1 cellular context compared by ENCODE assay signal in the genomic region with DNA sequence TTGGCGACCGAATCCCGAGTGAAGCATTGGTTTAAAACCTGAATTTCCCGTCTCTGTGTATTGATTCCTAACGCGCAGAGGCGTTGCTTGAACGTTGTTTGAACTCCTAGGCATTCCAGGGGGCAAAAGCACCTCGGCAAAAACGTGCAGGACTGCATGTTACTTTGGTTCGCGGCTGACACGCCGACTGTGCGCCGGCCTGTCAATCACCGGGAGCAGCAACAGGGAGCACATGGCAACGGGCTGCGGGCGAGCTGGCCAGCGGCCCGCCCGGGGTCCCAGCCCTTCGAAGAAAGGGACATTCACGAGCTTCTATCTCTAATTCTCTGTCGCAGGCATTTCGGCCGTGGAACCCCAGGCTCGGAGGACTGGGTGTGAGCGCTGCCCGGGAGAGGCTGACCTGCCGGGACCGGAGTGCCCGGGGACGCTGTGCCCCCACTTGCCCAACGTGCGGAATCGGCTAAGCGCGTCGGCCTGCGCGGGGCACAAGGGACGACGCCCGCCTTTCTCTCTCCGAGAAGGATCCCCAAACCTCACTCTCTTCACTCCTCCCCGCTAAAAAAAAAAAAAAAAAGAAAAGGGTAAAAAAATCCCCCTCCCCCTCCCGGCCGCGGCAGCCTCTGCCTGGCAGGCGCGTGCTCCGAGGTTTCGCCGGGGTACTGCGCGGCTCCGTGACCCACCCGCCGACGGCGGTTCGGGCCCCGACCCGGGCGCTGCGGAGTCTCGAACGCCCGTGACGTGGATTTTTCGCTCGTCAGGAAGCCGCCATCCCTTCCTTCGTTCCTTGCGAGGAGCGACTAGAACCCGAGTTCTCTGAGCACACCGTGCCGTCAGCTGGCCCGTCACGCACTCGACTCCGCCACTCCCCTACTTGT.
TF ChIP-seq lines count a peak whose summit lies in the region.

No MANE protein-coding gene starts in this region.

TF ChIP-seq in WTC11, 78 proteins besides CTCF, POLR2A, EP300 and RAD21 (continued from another document):
- TF ChIP-seq, protein P1, sequence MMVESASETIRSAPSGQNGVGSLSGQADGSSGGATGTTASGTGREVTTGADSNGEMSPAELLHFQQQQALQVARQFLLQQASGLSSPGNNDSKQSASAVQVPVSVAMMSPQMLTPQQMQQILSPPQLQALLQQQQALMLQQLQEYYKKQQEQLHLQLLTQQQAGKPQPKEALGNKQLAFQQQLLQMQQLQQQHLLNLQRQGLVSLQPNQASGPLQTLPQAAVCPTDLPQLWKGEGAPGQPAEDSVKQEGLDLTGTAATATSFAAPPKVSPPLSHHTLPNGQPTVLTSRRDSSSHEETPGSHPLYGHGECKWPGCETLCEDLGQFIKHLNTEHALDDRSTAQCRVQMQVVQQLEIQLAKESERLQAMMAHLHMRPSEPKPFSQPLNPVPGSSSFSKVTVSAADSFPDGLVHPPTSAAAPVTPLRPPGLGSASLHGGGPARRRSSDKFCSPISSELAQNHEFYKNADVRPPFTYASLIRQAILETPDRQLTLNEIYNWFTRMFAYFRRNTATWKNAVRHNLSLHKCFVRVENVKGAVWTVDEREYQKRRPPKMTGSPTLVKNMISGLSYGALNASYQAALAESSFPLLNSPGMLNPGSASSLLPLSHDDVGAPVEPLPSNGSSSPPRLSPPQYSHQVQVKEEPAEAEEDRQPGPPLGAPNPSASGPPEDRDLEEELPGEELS (CRISPR knock-in tag; IDR thresholded peaks at IDR 0.05) = peak; percentile 76; the same call in 1 of the 2 replicates
- TF ChIP-seq, protein P2, sequence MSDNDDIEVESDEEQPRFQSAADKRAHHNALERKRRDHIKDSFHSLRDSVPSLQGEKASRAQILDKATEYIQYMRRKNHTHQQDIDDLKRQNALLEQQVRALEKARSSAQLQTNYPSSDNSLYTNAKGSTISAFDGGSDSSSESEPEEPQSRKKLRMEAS (CRISPR knock-in tag; IDR thresholded peaks at IDR 0.05) = peak; percentile 90
- TF ChIP-seq TEAD1 (CRISPR knock-in tag; IDR thresholded peaks at IDR 0.05) (0 out of 2 replicates have a peak, but pooled peaks have one; percentile 66), ETV6 (CRISPR knock-in tag; IDR thresholded peaks at IDR 0.05) (peak; percentile 63; the same call in 1 of the 2 replicates), KAT7 (CRISPR knock-in tag; IDR thresholded peaks at IDR 0.05; ENCODE audit: borderline replicate concordance) (0 out of 2 replicates have a peak, but pooled peaks have one; percentile 29), ZNF219 (CRISPR knock-in tag; IDR thresholded peaks at IDR 0.05; ENCODE audit: borderline replicate concordance) (0 out of 2 replicates have a peak, but pooled peaks have one; percentile 57)
- TF ChIP-seq, protein P3, sequence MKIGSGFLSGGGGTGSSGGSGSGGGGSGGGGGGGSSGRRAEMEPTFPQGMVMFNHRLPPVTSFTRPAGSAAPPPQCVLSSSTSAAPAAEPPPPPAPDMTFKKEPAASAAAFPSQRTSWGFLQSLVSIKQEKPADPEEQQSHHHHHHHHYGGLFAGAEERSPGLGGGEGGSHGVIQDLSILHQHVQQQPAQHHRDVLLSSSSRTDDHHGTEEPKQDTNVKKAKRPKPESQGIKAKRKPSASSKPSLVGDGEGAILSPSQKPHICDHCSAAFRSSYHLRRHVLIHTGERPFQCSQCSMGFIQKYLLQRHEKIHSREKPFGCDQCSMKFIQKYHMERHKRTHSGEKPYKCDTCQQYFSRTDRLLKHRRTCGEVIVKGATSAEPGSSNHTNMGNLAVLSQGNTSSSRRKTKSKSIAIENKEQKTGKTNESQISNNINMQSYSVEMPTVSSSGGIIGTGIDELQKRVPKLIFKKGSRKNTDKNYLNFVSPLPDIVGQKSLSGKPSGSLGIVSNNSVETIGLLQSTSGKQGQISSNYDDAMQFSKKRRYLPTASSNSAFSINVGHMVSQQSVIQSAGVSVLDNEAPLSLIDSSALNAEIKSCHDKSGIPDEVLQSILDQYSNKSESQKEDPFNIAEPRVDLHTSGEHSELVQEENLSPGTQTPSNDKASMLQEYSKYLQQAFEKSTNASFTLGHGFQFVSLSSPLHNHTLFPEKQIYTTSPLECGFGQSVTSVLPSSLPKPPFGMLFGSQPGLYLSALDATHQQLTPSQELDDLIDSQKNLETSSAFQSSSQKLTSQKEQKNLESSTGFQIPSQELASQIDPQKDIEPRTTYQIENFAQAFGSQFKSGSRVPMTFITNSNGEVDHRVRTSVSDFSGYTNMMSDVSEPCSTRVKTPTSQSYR (CRISPR knock-in tag; IDR thresholded peaks at IDR 0.05) = peak; percentile 17; the same call in 1 of the 2 replicates
- TF ChIP-seq, protein P4, sequence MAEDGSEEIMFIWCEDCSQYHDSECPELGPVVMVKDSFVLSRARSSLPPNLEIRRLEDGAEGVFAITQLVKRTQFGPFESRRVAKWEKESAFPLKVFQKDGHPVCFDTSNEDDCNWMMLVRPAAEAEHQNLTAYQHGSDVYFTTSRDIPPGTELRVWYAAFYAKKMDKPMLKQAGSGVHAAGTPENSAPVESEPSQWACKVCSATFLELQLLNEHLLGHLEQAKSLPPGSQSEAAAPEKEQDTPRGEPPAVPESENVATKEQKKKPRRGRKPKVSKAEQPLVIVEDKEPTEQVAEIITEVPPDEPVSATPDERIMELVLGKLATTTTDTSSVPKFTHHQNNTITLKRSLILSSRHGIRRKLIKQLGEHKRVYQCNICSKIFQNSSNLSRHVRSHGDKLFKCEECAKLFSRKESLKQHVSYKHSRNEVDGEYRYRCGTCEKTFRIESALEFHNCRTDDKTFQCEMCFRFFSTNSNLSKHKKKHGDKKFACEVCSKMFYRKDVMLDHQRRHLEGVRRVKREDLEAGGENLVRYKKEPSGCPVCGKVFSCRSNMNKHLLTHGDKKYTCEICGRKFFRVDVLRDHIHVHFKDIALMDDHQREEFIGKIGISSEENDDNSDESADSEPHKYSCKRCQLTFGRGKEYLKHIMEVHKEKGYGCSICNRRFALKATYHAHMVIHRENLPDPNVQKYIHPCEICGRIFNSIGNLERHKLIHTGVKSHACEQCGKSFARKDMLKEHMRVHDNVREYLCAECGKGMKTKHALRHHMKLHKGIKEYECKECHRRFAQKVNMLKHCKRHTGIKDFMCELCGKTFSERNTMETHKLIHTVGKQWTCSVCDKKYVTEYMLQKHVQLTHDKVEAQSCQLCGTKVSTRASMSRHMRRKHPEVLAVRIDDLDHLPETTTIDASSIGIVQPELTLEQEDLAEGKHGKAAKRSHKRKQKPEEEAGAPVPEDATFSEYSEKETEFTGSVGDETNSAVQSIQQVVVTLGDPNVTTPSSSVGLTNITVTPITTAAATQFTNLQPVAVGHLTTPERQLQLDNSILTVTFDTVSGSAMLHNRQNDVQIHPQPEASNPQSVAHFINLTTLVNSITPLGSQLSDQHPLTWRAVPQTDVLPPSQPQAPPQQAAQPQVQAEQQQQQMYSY (CRISPR knock-in tag; IDR thresholded peaks at IDR 0.05) = 0 out of 2 replicates have a peak, but pooled peaks have one; percentile 10
- TF ChIP-seq, protein P5, sequence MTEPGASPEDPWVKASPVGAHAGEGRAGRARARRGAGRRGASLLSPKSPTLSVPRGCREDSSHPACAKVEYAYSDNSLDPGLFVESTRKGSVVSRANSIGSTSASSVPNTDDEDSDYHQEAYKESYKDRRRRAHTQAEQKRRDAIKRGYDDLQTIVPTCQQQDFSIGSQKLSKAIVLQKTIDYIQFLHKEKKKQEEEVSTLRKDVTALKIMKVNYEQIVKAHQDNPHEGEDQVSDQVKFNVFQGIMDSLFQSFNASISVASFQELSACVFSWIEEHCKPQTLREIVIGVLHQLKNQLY (CRISPR knock-in tag; IDR thresholded peaks at IDR 0.05) = no peak
- TF ChIP-seq, protein P6, sequence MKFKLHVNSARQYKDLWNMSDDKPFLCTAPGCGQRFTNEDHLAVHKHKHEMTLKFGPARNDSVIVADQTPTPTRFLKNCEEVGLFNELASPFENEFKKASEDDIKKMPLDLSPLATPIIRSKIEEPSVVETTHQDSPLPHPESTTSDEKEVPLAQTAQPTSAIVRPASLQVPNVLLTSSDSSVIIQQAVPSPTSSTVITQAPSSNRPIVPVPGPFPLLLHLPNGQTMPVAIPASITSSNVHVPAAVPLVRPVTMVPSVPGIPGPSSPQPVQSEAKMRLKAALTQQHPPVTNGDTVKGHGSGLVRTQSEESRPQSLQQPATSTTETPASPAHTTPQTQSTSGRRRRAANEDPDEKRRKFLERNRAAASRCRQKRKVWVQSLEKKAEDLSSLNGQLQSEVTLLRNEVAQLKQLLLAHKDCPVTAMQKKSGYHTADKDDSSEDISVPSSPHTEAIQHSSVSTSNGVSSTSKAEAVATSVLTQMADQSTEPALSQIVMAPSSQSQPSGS (CRISPR knock-in tag; IDR thresholded peaks at IDR 0.05; ENCODE audit: borderline replicate concordance, low read depth) = no peak
- TF ChIP-seq, protein P7, sequence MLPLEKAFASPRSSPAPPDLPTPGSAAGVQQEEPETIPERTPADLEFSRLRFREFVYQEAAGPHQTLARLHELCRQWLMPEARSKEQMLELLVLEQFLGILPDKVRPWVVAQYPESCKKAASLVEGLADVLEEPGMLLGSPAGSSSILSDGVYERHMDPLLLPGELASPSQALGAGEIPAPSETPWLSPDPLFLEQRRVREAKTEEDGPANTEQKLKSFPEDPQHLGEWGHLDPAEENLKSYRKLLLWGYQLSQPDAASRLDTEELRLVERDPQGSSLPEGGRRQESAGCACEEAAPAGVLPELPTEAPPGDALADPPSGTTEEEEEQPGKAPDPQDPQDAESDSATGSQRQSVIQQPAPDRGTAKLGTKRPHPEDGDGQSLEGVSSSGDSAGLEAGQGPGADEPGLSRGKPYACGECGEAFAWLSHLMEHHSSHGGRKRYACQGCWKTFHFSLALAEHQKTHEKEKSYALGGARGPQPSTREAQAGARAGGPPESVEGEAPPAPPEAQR (CRISPR knock-in tag; IDR thresholded peaks at IDR 0.05) = no peak
- TF ChIP-seq, protein P8, sequence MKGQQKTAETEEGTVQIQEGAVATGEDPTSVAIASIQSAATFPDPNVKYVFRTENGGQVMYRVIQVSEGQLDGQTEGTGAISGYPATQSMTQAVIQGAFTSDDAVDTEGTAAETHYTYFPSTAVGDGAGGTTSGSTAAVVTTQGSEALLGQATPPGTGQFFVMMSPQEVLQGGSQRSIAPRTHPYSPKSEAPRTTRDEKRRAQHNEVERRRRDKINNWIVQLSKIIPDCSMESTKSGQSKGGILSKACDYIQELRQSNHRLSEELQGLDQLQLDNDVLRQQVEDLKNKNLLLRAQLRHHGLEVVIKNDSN (CRISPR knock-in tag; IDR thresholded peaks at IDR 0.05) = peak; percentile 59; the same call in 1 of the 2 replicates
